25 cellular contexts compared by ENCODE assay signal in the genomic region with DNA sequence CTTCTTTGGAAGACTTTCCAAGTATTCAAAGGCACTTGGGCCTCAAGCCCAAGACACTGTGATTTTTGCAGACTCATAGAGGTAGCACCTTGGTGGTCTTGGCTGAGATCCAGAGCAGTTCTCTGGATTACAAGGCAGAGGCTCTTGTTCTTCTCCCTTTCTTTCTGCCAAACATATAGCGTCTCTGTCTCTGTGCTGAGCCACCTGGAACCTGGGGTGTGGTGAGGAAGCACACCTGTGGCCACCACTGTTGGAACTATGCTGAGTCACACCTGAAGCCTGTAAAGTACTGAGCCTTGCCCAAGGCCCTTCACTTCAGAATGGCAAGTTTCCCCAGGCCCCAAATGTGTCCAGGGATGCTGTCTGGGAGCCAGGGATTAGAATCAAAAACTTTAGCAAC.
DNase-seq lines count a peak whose midpoint lies in the region; ATAC-seq, FAIRE-seq and TF ChIP-seq lines count a peak whose summit lies in the region.
"Had no signal": no experiment of that assay in that cellular context is flagged by ENCODE, and none has a peak within 500 bp of the region (broad histone marks: within the 10 kb centered on the region; RNA-seq: fewer than 3 reads in every experiment).

No MANE protein-coding gene starts in this region.

- H3K27me3 Mint-ChIP-seq in immature natural killer cell (ENCODE audit: low read depth in 3 of 3) = peaks cover 0 to 2% (median 0%) of the 10 kb centered on the region in 3 donors

- H3K4me1 ChIP-seq in MM.1S (ENCODE audit: low read length) = peaks cover 12% of the 10 kb centered on the region
- H3K4me1 ChIP-seq in mesendoderm (ENCODE audit: control insufficient read depth, low read depth, low read length) = no peaks in the 10 kb centered on the region
- no peaks in the 10 kb centered on the region for H3K4me1 ChIP-seq in upper lobe of right lung
- H3K4me1 ChIP-seq: heart left ventricle had no signal

- FAIRE-seq in bronchial epithelial cell (lab: Jason Lieb, UNC) = no peak
- FAIRE-seq: GM12878 had no signal

- no peak overlapping the region for H3K56ac ChIP-seq in mesendoderm (ENCODE audit: low read length)

- peak; percentile 74 for ATAC-seq in upper lobe of right lung
- ATAC-seq in HG03025 (IDR thresholded peaks at IDR 0.05; ENCODE audit: low FRiP score, unreplicated experiment) = no peak
- ATAC-seq: CD8-positive, alpha-beta T cell; GM12878; heart left ventricle; left lobe of liver; naive thymus-derived CD8-positive, alpha-beta T cell; right cardiac atrium; SK-N-SH treated with all-trans-retinoic acid at 6 μM for 48 hours had no signal

- H3K9ac ChIP-seq in MM.1S (ENCODE audit: low read length) (no peak overlapping the region), mesendoderm (ENCODE audit: low read length) (no peak overlapping the region)

- H4K20me1 ChIP-seq in MM.1S (ENCODE audit: insufficient read depth, low read length) = no peaks in the 10 kb centered on the region

- H3K27ac Mint-ChIP-seq in immature natural killer cell = no peak overlapping the region
- H3K27ac Mint-ChIP-seq: activated naive CD4-positive, alpha-beta T cell treated with anti-CD3 and anti-CD28 coated beads, Interleukin-2, amount 50 U/mL, for 24 hours; CD8-positive, alpha-beta T cell; naive thymus-derived CD8-positive, alpha-beta T cell had no signal

- no peaks in the 10 kb centered on the region for H3K9me2 ChIP-seq in MM.1S (replicated peaks; ENCODE audit: insufficient read depth, low read length)

- no peak overlapping the region for H2AK5ac ChIP-seq in mesendoderm (ENCODE audit: low read length)

- no peaks in the 10 kb centered on the region for H3K9me3 ChIP-seq in MM.1S (replicated peaks; ENCODE audit: insufficient read depth, low read length)
- H3K9me3 ChIP-seq in upper lobe of right lung = peaks cover 11% of the 10 kb centered on the region

- H4K8ac ChIP-seq in mesendoderm (ENCODE audit: low read depth, low read length) = no peak overlapping the region

- H3K79me2 ChIP-seq in MM.1S (ENCODE audit: low read length) = no peaks in the 10 kb centered on the region
- H3K79me2 ChIP-seq in mesendoderm (ENCODE audit: control insufficient read depth, insufficient read depth, low read length) = no peaks in the 10 kb centered on the region

- H3K4me2 ChIP-seq in MM.1S (ENCODE audit: low read depth, low read length) (peak overlapping the region; percentile 15; the same call in 1 of the 2 replicates), mesendoderm (ENCODE audit: low read length) (no peak overlapping the region)

- H3K79me1 ChIP-seq in mesendoderm (ENCODE audit: low read length) = no peaks in the 10 kb centered on the region

- H2BK15ac ChIP-seq in mesendoderm (replicated peaks; ENCODE audit: low read depth) = no peak overlapping the region

- no peak overlapping the region for H3K18ac ChIP-seq in mesendoderm (ENCODE audit: low read length)

- no peak overlapping the region for H2BK5ac ChIP-seq in mesendoderm (ENCODE audit: low read length)

- H2BK120ac ChIP-seq in mesendoderm (ENCODE audit: low read depth, low read length) = no peak overlapping the region

- H3K4me1 Mint-ChIP-seq in immature natural killer cell = no peaks in the 10 kb centered on the region
- H3K4me1 Mint-ChIP-seq: activated naive CD4-positive, alpha-beta T cell treated with anti-CD3 and anti-CD28 coated beads, Interleukin-2, amount 50 U/mL, for 24 hours; naive thymus-derived CD8-positive, alpha-beta T cell had no signal

- H3K9me3 Mint-ChIP-seq in immature natural killer cell = peaks cover 7 to 62% (median 34%) of the 10 kb centered on the region in 6 donors

- no peak for TF ChIP-seq CTCF in MM.1S (IDR thresholded peaks at IDR 0.05; ENCODE audit: low read length)
- TF ChIP-seq CTCF in bronchial epithelial cell (IDR thresholded peaks at IDR 0.05; ENCODE audit: insufficient read depth, low read length, severe bottlenecking) = no peak
- TF ChIP-seq CTCF in upper lobe of right lung (IDR thresholded peaks at IDR 0.05) = no peak

- no peak overlapping the region for H3K4ac ChIP-seq in mesendoderm (ENCODE audit: low read depth, low read length)

- no peak overlapping the region for H3K23ac ChIP-seq in mesendoderm (ENCODE audit: low read length)

- no peaks in the 10 kb centered on the region for H3K27me3 ChIP-seq in MM.1S (replicated peaks; ENCODE audit: insufficient read depth, low read length)
- H3K27me3 ChIP-seq in bronchial epithelial cell (ENCODE audit: control insufficient read depth, insufficient read depth, low read length) = no peaks in the 10 kb centered on the region
- no peaks in the 10 kb centered on the region for H3K27me3 ChIP-seq in mesendoderm (ENCODE audit: insufficient read depth, low read length, poor library complexity)
- H3K27me3 ChIP-seq in upper lobe of right lung = no peaks in the 10 kb centered on the region
- H3K27me3 ChIP-seq: heart left ventricle had no signal

- no peak overlapping the region for H2AFZ ChIP-seq in MM.1S (ENCODE audit: low read length)

- H3K4me3 ChIP-seq in MM.1S (ENCODE audit: low read length) = no peak overlapping the region
- no peak overlapping the region for H3K4me3 ChIP-seq in bronchial epithelial cell (ENCODE audit: low read depth, low read length)
- H3K4me3 ChIP-seq in mesendoderm (ENCODE audit: low read length) = no peak overlapping the region
- no peak overlapping the region for H3K4me3 ChIP-seq in upper lobe of right lung
- H3K4me3 ChIP-seq: GM12878, heart left ventricle had no signal

- no peaks in the 10 kb centered on the region for H3K36me3 Mint-ChIP-seq in immature natural killer cell
- H3K36me3 Mint-ChIP-seq: CD8-positive, alpha-beta T cell had no signal

- H3K4me3 Mint-ChIP-seq in immature natural killer cell = no peak overlapping the region
- H3K4me3 Mint-ChIP-seq: activated naive CD4-positive, alpha-beta T cell treated with anti-CD3 and anti-CD28 coated beads, Interleukin-2, amount 50 U/mL, for 24 hours; CD8-positive, alpha-beta T cell; naive thymus-derived CD8-positive, alpha-beta T cell had no signal

- WGBS in mesendoderm (ENCODE audit: extremely low coverage, insufficient coverage, low lambda C conversion rate) = no CpG with 5 or more reads among the region's 1 CpG

- no peaks in the 10 kb centered on the region for H3K36me3 ChIP-seq in MM.1S (replicated peaks; ENCODE audit: insufficient read depth, low read length)
- no peaks in the 10 kb centered on the region for H3K36me3 ChIP-seq in bronchial epithelial cell (ENCODE audit: control insufficient read depth, insufficient read depth, low read length)
- no peaks in the 10 kb centered on the region for H3K36me3 ChIP-seq in mesendoderm (ENCODE audit: control insufficient read depth, insufficient read depth, low read length)
- H3K36me3 ChIP-seq in upper lobe of right lung = no peaks in the 10 kb centered on the region
- H3K36me3 ChIP-seq: heart left ventricle had no signal

- intact Hi-C loops in upper lobe of right lung (cut with DNase I) = no loop called here

- H3K27ac ChIP-seq in MM.1S (ENCODE audit: low read length) = peak overlapping the region; percentile 29; the same call in 1 of the 2 replicates
- no peak overlapping the region for H3K27ac ChIP-seq in mesendoderm (ENCODE audit: low read depth, low read length)
- H3K27ac ChIP-seq in upper lobe of right lung = no peak overlapping the region
- H3K27ac ChIP-seq: heart left ventricle, RWPE1 had no signal

- no peak overlapping the region for H4K5ac ChIP-seq in mesendoderm (ENCODE audit: low read length)

- DNase-seq in MM.1S (peak; percentile 63), bronchial epithelial cell (ENCODE audit: low read depth) (peak; percentile 71), mesendoderm (peak; percentile 16), upper lobe of right lung (no peak), CD1c-positive myeloid dendritic cell (ENCODE audit: extremely low spot score) (no peak), immature natural killer cell (no peak)
- DNase-seq: aorta; CD8-positive, alpha-beta T cell; central memory CD4-positive, alpha-beta T cell; dermis blood vessel endothelial cell; DMS79 treated with DMSO at 0.1 percent for 48 hours; heart left ventricle; KBM-7; MV-4-11; naive thymus-derived CD8-positive, alpha-beta T cell; NCI-H1694 treated with DMSO at 0.1 percent for 48 hours; right cardiac atrium; stimulated activated CD4-positive, alpha-beta T cell treated with anti-CD3 and anti-CD28 coated beads, Interleukin-12 subunit alpha, Interleukin-12 subunit beta, amount 100 ng/mL, for 4 hours; stimulated activated naive CD4-positive, alpha-beta T cell treated with Interleukin-2 at 50 U/mL for 16 hours had no signal

- H3F3A ChIP-seq in MM.1S (ENCODE audit: insufficient read depth, low read length) = no peaks in the 10 kb centered on the region

Comparison
In these comparisons a context has a peak if more than half of its experiments do, and no peak if none do; other contexts are left out.
1. DNase-seq: peak in MM.1S (single experiment), bronchial epithelial cell (single experiment) and mesendoderm (single experiment); none in upper lobe of right lung (single experiment), CD1c-positive myeloid dendritic cell (single experiment) and immature natural killer cell (0 of 3).